1 cellular context compared by ENCODE assay signal in genomic region chr9:127970401-127971313, GRCh38.
TF ChIP-seq lines count a peak whose summit lies in the region.

No MANE protein-coding gene starts in this region.

TF ChIP-seq in K562, 482 proteins besides CTCF, POLR2A, EP300 and RAD21 (continues in another document):
- TF ChIP-seq MEIS2 (IDR thresholded peaks at IDR 0.05; ENCODE audit: partially characterized antibody), result peak; percentile 38
- TF ChIP-seq KLF1 (tag; IDR thresholded peaks at IDR 0.05), result no peak
- TF ChIP-seq, protein P1, sequence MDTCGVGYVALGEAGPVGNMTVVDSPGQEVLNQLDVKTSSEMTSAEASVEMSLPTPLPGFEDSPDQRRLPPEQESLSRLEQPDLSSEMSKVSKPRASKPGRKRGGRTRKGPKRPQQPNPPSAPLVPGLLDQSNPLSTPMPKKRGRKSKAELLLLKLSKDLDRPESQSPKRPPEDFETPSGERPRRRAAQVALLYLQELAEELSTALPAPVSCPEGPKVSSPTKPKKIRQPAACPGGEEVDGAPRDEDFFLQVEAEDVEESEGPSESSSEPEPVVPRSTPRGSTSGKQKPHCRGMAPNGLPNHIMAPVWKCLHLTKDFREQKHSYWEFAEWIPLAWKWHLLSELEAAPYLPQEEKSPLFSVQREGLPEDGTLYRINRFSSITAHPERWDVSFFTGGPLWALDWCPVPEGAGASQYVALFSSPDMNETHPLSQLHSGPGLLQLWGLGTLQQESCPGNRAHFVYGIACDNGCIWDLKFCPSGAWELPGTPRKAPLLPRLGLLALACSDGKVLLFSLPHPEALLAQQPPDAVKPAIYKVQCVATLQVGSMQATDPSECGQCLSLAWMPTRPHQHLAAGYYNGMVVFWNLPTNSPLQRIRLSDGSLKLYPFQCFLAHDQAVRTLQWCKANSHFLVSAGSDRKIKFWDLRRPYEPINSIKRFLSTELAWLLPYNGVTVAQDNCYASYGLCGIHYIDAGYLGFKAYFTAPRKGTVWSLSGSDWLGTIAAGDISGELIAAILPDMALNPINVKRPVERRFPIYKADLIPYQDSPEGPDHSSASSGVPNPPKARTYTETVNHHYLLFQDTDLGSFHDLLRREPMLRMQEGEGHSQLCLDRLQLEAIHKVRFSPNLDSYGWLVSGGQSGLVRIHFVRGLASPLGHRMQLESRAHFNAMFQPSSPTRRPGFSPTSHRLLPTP (IDR thresholded peaks at IDR 0.05; ENCODE audit: borderline replicate concordance, extremely low read depth, insufficient read length), result no peak
- no peak for TF ChIP-seq NR2C2 (CRISPR knock-in tag; IDR thresholded peaks at IDR 0.05)
- TF ChIP-seq NR2C2 (tag; IDR thresholded peaks at IDR 0.05), result no peak; the same call in 1 of the 2 replicates
- no peak for TF ChIP-seq SRSF1 (IDR thresholded peaks at IDR 0.05; ENCODE audit: low read depth, low read length)
- no peak for TF ChIP-seq ATF7 (IDR thresholded peaks at IDR 0.05)
- no peak for TF ChIP-seq CTBP1 (IDR thresholded peaks at IDR 0.05; ENCODE audit: borderline replicate concordance)
- TF ChIP-seq ZNF57 (CRISPR knock-in tag; IDR thresholded peaks at IDR 0.05), result no peak
- no peak for TF ChIP-seq MLLT1 (IDR thresholded peaks at IDR 0.05)
- TF ChIP-seq TAF15 (IDR thresholded peaks at IDR 0.05; ENCODE audit: low read depth, low read length), result no peak
- TF ChIP-seq HLTF (IDR thresholded peaks at IDR 0.05), result no peak
- TF ChIP-seq NELFE (IDR thresholded peaks at IDR 0.05; ENCODE audit: insufficient read depth, insufficient read length), result no peak
- no peak for TF ChIP-seq HOXB6 (CRISPR knock-in tag; IDR thresholded peaks at IDR 0.05; ENCODE audit: borderline replicate concordance)
- 0 out of 2 replicates have a peak, but pooled peaks have one; percentile 6 for TF ChIP-seq BHLHE40 (IDR thresholded peaks at IDR 0.05; ENCODE audit: low read length)
- no peak for TF ChIP-seq TOE1 (IDR thresholded peaks at IDR 0.05; ENCODE audit: borderline replicate concordance)
- no peak for TF ChIP-seq TOE1 (CRISPR knock-in tag; IDR thresholded peaks at IDR 0.05; ENCODE audit: borderline replicate concordance, low read depth)
- no peak for TF ChIP-seq VEZF1 (CRISPR knock-in tag; IDR thresholded peaks at IDR 0.05)
- no peak for TF ChIP-seq POU5F1 (IDR thresholded peaks at IDR 0.05; ENCODE audit: borderline replicate concordance, low read depth, low read length, partially characterized antibody)
- TF ChIP-seq DMBX1 (CRISPR knock-in tag; IDR thresholded peaks at IDR 0.05; ENCODE audit: borderline replicate concordance), result no peak
- no peak for TF ChIP-seq ZKSCAN8 (CRISPR knock-in tag; IDR thresholded peaks at IDR 0.05)
- no peak for TF ChIP-seq SMARCE1 (IDR thresholded peaks at IDR 0.05)
- TF ChIP-seq, protein P2, sequence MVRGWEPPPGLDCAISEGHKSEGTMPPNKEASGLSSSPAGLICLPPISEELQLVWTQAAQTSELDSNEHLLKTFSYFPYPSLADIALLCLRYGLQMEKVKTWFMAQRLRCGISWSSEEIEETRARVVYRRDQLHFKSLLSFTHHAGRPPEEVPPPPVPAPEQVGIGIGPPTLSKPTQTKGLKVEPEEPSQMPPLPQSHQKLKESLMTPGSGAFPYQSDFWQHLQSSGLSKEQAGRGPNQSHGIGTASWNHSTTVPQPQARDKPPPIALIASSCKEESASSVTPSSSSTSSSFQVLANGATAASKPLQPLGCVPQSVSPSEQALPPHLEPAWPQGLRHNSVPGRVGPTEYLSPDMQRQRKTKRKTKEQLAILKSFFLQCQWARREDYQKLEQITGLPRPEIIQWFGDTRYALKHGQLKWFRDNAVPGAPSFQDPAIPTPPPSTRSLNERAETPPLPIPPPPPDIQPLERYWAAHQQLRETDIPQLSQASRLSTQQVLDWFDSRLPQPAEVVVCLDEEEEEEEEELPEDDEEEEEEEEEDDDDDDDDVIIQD (CRISPR knock-in tag; IDR thresholded peaks at IDR 0.05), result no peak
- TF ChIP-seq, protein P3, sequence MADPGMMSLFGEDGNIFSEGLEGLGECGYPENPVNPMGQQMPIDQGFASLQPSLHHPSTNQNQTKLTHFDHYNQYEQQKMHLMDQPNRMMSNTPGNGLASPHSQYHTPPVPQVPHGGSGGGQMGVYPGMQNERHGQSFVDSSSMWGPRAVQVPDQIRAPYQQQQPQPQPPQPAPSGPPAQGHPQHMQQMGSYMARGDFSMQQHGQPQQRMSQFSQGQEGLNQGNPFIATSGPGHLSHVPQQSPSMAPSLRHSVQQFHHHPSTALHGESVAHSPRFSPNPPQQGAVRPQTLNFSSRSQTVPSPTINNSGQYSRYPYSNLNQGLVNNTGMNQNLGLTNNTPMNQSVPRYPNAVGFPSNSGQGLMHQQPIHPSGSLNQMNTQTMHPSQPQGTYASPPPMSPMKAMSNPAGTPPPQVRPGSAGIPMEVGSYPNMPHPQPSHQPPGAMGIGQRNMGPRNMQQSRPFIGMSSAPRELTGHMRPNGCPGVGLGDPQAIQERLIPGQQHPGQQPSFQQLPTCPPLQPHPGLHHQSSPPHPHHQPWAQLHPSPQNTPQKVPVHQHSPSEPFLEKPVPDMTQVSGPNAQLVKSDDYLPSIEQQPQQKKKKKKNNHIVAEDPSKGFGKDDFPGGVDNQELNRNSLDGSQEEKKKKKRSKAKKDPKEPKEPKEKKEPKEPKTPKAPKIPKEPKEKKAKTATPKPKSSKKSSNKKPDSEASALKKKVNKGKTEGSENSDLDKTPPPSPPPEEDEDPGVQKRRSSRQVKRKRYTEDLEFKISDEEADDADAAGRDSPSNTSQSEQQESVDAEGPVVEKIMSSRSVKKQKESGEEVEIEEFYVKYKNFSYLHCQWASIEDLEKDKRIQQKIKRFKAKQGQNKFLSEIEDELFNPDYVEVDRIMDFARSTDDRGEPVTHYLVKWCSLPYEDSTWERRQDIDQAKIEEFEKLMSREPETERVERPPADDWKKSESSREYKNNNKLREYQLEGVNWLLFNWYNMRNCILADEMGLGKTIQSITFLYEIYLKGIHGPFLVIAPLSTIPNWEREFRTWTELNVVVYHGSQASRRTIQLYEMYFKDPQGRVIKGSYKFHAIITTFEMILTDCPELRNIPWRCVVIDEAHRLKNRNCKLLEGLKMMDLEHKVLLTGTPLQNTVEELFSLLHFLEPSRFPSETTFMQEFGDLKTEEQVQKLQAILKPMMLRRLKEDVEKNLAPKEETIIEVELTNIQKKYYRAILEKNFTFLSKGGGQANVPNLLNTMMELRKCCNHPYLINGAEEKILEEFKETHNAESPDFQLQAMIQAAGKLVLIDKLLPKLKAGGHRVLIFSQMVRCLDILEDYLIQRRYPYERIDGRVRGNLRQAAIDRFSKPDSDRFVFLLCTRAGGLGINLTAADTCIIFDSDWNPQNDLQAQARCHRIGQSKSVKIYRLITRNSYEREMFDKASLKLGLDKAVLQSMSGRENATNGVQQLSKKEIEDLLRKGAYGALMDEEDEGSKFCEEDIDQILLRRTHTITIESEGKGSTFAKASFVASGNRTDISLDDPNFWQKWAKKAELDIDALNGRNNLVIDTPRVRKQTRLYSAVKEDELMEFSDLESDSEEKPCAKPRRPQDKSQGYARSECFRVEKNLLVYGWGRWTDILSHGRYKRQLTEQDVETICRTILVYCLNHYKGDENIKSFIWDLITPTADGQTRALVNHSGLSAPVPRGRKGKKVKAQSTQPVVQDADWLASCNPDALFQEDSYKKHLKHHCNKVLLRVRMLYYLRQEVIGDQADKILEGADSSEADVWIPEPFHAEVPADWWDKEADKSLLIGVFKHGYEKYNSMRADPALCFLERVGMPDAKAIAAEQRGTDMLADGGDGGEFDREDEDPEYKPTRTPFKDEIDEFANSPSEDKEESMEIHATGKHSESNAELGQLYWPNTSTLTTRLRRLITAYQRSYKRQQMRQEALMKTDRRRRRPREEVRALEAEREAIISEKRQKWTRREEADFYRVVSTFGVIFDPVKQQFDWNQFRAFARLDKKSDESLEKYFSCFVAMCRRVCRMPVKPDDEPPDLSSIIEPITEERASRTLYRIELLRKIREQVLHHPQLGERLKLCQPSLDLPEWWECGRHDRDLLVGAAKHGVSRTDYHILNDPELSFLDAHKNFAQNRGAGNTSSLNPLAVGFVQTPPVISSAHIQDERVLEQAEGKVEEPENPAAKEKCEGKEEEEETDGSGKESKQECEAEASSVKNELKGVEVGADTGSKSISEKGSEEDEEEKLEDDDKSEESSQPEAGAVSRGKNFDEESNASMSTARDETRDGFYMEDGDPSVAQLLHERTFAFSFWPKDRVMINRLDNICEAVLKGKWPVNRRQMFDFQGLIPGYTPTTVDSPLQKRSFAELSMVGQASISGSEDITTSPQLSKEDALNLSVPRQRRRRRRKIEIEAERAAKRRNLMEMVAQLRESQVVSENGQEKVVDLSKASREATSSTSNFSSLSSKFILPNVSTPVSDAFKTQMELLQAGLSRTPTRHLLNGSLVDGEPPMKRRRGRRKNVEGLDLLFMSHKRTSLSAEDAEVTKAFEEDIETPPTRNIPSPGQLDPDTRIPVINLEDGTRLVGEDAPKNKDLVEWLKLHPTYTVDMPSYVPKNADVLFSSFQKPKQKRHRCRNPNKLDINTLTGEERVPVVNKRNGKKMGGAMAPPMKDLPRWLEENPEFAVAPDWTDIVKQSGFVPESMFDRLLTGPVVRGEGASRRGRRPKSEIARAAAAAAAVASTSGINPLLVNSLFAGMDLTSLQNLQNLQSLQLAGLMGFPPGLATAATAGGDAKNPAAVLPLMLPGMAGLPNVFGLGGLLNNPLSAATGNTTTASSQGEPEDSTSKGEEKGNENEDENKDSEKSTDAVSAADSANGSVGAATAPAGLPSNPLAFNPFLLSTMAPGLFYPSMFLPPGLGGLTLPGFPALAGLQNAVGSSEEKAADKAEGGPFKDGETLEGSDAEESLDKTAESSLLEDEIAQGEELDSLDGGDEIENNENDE (IDR thresholded peaks at IDR 0.05; ENCODE audit: low read depth, low read length), result no peak
- TF ChIP-seq ZNF184 (CRISPR knock-in tag; IDR thresholded peaks at IDR 0.05), result no peak
- no peak for TF ChIP-seq ZNF134 (CRISPR knock-in tag; conservative IDR thresholded peaks at IDR 0.05)
- TF ChIP-seq ZNF318 (IDR thresholded peaks at IDR 0.05; ENCODE audit: borderline replicate concordance in 1 of 2, low read depth in 1 of 2), result no peak
